Comparison of ENCODE assay signal across 2 cellular contexts in genomic region chr20:3471397-3472021, GRCh38.
TF ChIP-seq lines count a peak whose summit lies in the region.

No MANE protein-coding gene starts in this region.

TF ChIP-seq in H1, 55 proteins besides CTCF, POLR2A, EP300 and RAD21 (continued from another document):
- peak; percentile 4 for TF ChIP-seq KDM4A (IDR thresholded peaks at IDR 0.05; ENCODE audit: low read depth, low read length, severe bottlenecking)
- TF ChIP-seq RXRA (IDR thresholded peaks at IDR 0.05; ENCODE audit: insufficient read depth, low read depth, low read length): no peak
- no peak for TF ChIP-seq CHD2 (IDR thresholded peaks at IDR 0.05; ENCODE audit: low read length)
- no peak for TF ChIP-seq KDM5A (IDR thresholded peaks at IDR 0.05; ENCODE audit: low read length)

TF ChIP-seq in neural cell, 6 proteins besides CTCF, POLR2A, EP300 and RAD21 (continued from another document):
- TF ChIP-seq TAF1 (IDR thresholded peaks at IDR 0.05; ENCODE audit: low read depth) (no peak), POLR2AphosphoS5 (IDR thresholded peaks at IDR 0.05) (no peak)
